In genomic region chr2:113750385-113750784, GRCh38 we compare ENCODE assay signal across 20 cellular contexts. TPM values are rescaled to one million over a fixed set of nuclear protein-coding genes. Genes with fewer than 3 reads are reported as not detected.
DNase-seq lines count a peak whose midpoint lies in the region; ATAC-seq lines count a peak whose summit lies in the region.
"Had no signal": no experiment of that assay in that cellular context is flagged by ENCODE, and none has a peak within 500 bp of the region (broad histone marks: within the 10 kb centered on the region; RNA-seq: fewer than 3 reads in every experiment).

No MANE protein-coding gene starts in this region.

- peaks cover 26% of the 10 kb centered on the region for H3K36me3 Mint-ChIP-seq in activated CD4-positive, alpha-beta T cell treated with anti-CD3 and anti-CD28 coated beads for 36 hours (ENCODE audit: low read depth)
- H3K36me3 Mint-ChIP-seq in activated naive CD8-positive, alpha-beta T cell treated with anti-CD3 and anti-CD28 coated beads, Interleukin-2, amount 50 U/mL, for 24 hours (ENCODE audit: low read depth) = peaks cover 35% of the 10 kb centered on the region
- H3K36me3 Mint-ChIP-seq in activated naive CD8-positive, alpha-beta T cell treated with anti-CD3 and anti-CD28 coated beads for 36 hours = peaks cover 25% of the 10 kb centered on the region
- H3K36me3 Mint-ChIP-seq in dendritic cell treated with granulocyte-macrophage colony-stimulating factor and Interleukin-4, amounts not matched to agents 40 ng/mL and 50 ng/mL, for 4 days (ENCODE audit: low read depth) = peaks cover 76% of the 10 kb centered on the region
- peaks cover 43% of the 10 kb centered on the region for H3K36me3 Mint-ChIP-seq in stimulated activated naive CD8-positive, alpha-beta T cell treated with anti-CD3 and anti-CD28 coated beads, Interleukin-15, Interleukin-2, amounts not matched to agents 100 ng/mL and 50 ng/mL, for 24 hours (ENCODE audit: low read depth)

- no peaks in the 10 kb centered on the region for H3K27me3 Mint-ChIP-seq in activated CD4-positive, alpha-beta T cell treated with anti-CD3 and anti-CD28 coated beads for 36 hours
- no peaks in the 10 kb centered on the region for H3K27me3 Mint-ChIP-seq in activated naive CD8-positive, alpha-beta T cell treated with anti-CD3 and anti-CD28 coated beads, Interleukin-2, amount 50 U/mL, for 24 hours
- no peaks in the 10 kb centered on the region for H3K27me3 Mint-ChIP-seq in activated naive CD8-positive, alpha-beta T cell treated with anti-CD3 and anti-CD28 coated beads for 36 hours
- no peaks in the 10 kb centered on the region for H3K27me3 Mint-ChIP-seq in dendritic cell treated with granulocyte-macrophage colony-stimulating factor and Interleukin-4, amounts not matched to agents 40 ng/mL and 50 ng/mL, for 4 days
- H3K27me3 Mint-ChIP-seq in stimulated activated naive CD8-positive, alpha-beta T cell treated with anti-CD3 and anti-CD28 coated beads, Interleukin-15, Interleukin-2, amounts not matched to agents 100 ng/mL and 50 ng/mL, for 24 hours = no peaks in the 10 kb centered on the region
- H3K27me3 Mint-ChIP-seq: B cell; CD8-positive, alpha-beta memory T cell had no signal

- peak; percentile 19 for ATAC-seq in activated CD4-positive, alpha-beta T cell treated with anti-CD3 and anti-CD28 coated beads for 36 hours
- ATAC-seq in activated naive CD8-positive, alpha-beta T cell treated with anti-CD3 and anti-CD28 coated beads, Interleukin-2, amount 50 U/mL, for 24 hours = peak; percentile 85
- ATAC-seq in HG02970 (IDR thresholded peaks at IDR 0.05; ENCODE audit: low FRiP score, unreplicated experiment) = no peak
- ATAC-seq: GM23338, Right ventricle myocardium inferior had no signal

- CTCF ChIA-PET in activated CD4-positive, alpha-beta T cell treated with anti-CD3 and anti-CD28 coated beads for 36 hours (lab: Charles Lee) = no interaction called here

- intact Hi-C loops in activated CD4-positive, alpha-beta T cell treated with anti-CD3 and anti-CD28 coated beads for 36 hours (cut with DNase I, micrococcal nuclease) = loop anchor here in 1 of 2 experiments (10.0 kb wide), 2 partner anchors 94 to 224 kb away; no protein-coding TSS in a partner anchor
- intact Hi-C loops in dendritic cell treated with granulocyte-macrophage colony-stimulating factor and Interleukin-4, amounts not matched to agents 40 ng/mL and 50 ng/mL, for 4 days (cut with micrococcal nuclease) = loop anchor here (5.0 kb wide), 1 partner anchor 182 kb away; no protein-coding TSS in a partner anchor

- DNase-seq in activated CD4-positive, alpha-beta T cell treated with anti-CD3 and anti-CD28 coated beads for 36 hours = no peak
- DNase-seq in activated CD4-positive, alpha-beta T cell treated with anti-CD3 and anti-CD28 coated beads, Interleukin-2, amount 50 U/mL, for 4 hours = no peak
- DNase-seq in activated naive CD8-positive, alpha-beta T cell treated with anti-CD3 and anti-CD28 coated beads, Interleukin-2, amount 50 U/mL, for 24 hours = no peak
- no peak for DNase-seq in activated naive CD8-positive, alpha-beta T cell treated with anti-CD3 and anti-CD28 coated beads for 36 hours
- no peak for DNase-seq in NCI-H2081 (lab: John Stamatoyannopoulos, UW)
- DNase-seq: CD8-positive, alpha-beta memory T cell; H9; KG1; MM.1S; NCI-H1694; NCI-H2029 treated with DMSO at 0.1 percent for 48 hours; NCI-H2227 treated with DMSO at 0.1 percent for 48 hours; NCI-H526 treated with DMSO at 0.1 percent for 48 hours; PC-9 had no signal

- peak overlapping the region; percentile 63 for H3K27ac Mint-ChIP-seq in activated CD4-positive, alpha-beta T cell treated with anti-CD3 and anti-CD28 coated beads for 36 hours
- H3K27ac Mint-ChIP-seq in activated naive CD8-positive, alpha-beta T cell treated with anti-CD3 and anti-CD28 coated beads, Interleukin-2, amount 50 U/mL, for 24 hours = peak overlapping the region; percentile 85
- H3K27ac Mint-ChIP-seq in activated naive CD8-positive, alpha-beta T cell treated with anti-CD3 and anti-CD28 coated beads for 36 hours = no peak overlapping the region
- H3K27ac Mint-ChIP-seq in dendritic cell treated with granulocyte-macrophage colony-stimulating factor and Interleukin-4, amounts not matched to agents 40 ng/mL and 50 ng/mL, for 4 days = peak overlapping the region; percentile 12
- H3K27ac Mint-ChIP-seq in stimulated activated naive CD8-positive, alpha-beta T cell treated with anti-CD3 and anti-CD28 coated beads, Interleukin-15, Interleukin-2, amounts not matched to agents 100 ng/mL and 50 ng/mL, for 24 hours = peak overlapping the region; percentile 67
- H3K27ac Mint-ChIP-seq: B cell, GM23338, H9 had no signal

- POLR2A ChIA-PET in activated CD4-positive, alpha-beta T cell treated with anti-CD3 and anti-CD28 coated beads for 36 hours (lab: Charles Lee) = no interaction called here

- peaks cover 14% of the 10 kb centered on the region for H3K4me1 Mint-ChIP-seq in activated CD4-positive, alpha-beta T cell treated with anti-CD3 and anti-CD28 coated beads for 36 hours
- H3K4me1 Mint-ChIP-seq in activated naive CD8-positive, alpha-beta T cell treated with anti-CD3 and anti-CD28 coated beads, Interleukin-2, amount 50 U/mL, for 24 hours = peaks cover 25% of the 10 kb centered on the region
- H3K4me1 Mint-ChIP-seq in activated naive CD8-positive, alpha-beta T cell treated with anti-CD3 and anti-CD28 coated beads for 36 hours = peaks cover 23% of the 10 kb centered on the region
- H3K4me1 Mint-ChIP-seq in dendritic cell treated with granulocyte-macrophage colony-stimulating factor and Interleukin-4, amounts not matched to agents 40 ng/mL and 50 ng/mL, for 4 days (ENCODE audit: low read depth) = peaks cover 3% of the 10 kb centered on the region
- peaks cover 20% of the 10 kb centered on the region for H3K4me1 Mint-ChIP-seq in stimulated activated naive CD8-positive, alpha-beta T cell treated with anti-CD3 and anti-CD28 coated beads, Interleukin-15, Interleukin-2, amounts not matched to agents 100 ng/mL and 50 ng/mL, for 24 hours (ENCODE audit: low read depth)

- no peak overlapping the region for H3K4me3 Mint-ChIP-seq in activated CD4-positive, alpha-beta T cell treated with anti-CD3 and anti-CD28 coated beads for 36 hours
- no peak overlapping the region for H3K4me3 Mint-ChIP-seq in activated naive CD8-positive, alpha-beta T cell treated with anti-CD3 and anti-CD28 coated beads, Interleukin-2, amount 50 U/mL, for 24 hours
- no peak overlapping the region for H3K4me3 Mint-ChIP-seq in activated naive CD8-positive, alpha-beta T cell treated with anti-CD3 and anti-CD28 coated beads for 36 hours
- no peak overlapping the region for H3K4me3 Mint-ChIP-seq in dendritic cell treated with granulocyte-macrophage colony-stimulating factor and Interleukin-4, amounts not matched to agents 40 ng/mL and 50 ng/mL, for 4 days
- no peak overlapping the region for H3K4me3 Mint-ChIP-seq in stimulated activated naive CD8-positive, alpha-beta T cell treated with anti-CD3 and anti-CD28 coated beads, Interleukin-15, Interleukin-2, amounts not matched to agents 100 ng/mL and 50 ng/mL, for 24 hours
- H3K4me3 Mint-ChIP-seq: B cell; CD8-positive, alpha-beta memory T cell; GM23338; H9 had no signal

- no peaks in the 10 kb centered on the region for H3K9me3 Mint-ChIP-seq in activated CD4-positive, alpha-beta T cell treated with anti-CD3 and anti-CD28 coated beads for 36 hours (ENCODE audit: low read depth)
- H3K9me3 Mint-ChIP-seq in activated naive CD8-positive, alpha-beta T cell treated with anti-CD3 and anti-CD28 coated beads, Interleukin-2, amount 50 U/mL, for 24 hours = no peaks in the 10 kb centered on the region
- no peaks in the 10 kb centered on the region for H3K9me3 Mint-ChIP-seq in activated naive CD8-positive, alpha-beta T cell treated with anti-CD3 and anti-CD28 coated beads for 36 hours
- H3K9me3 Mint-ChIP-seq in dendritic cell treated with granulocyte-macrophage colony-stimulating factor and Interleukin-4, amounts not matched to agents 40 ng/mL and 50 ng/mL, for 4 days = no peaks in the 10 kb centered on the region
- no peaks in the 10 kb centered on the region for H3K9me3 Mint-ChIP-seq in stimulated activated naive CD8-positive, alpha-beta T cell treated with anti-CD3 and anti-CD28 coated beads, Interleukin-15, Interleukin-2, amounts not matched to agents 100 ng/mL and 50 ng/mL, for 24 hours
- H3K9me3 Mint-ChIP-seq: CD8-positive, alpha-beta memory T cell; GM23338; H9 had no signal

RNA-seq across cellular contexts. Expression of gene SLC35F5, which starts 6.1 kb away (rescaled TPM):
- 10 to 100 TPM; 13.4 to 18.4 TPM for total RNA-seq in activated CD4-positive, alpha-beta T cell treated with anti-CD3 and anti-CD28 coated beads for 36 hours
- 10 to 100 TPM; 20.8 to 21.3 TPM for total RNA-seq in activated naive CD8-positive, alpha-beta T cell treated with anti-CD3 and anti-CD28 coated beads for 36 hours
